Comparison of ENCODE assay signal across 8 cellular contexts in genomic region chr22:24427500-24428164, GRCh38. TPM values are rescaled to one million over a fixed set of nuclear protein-coding genes. Genes with fewer than 3 reads are reported as not detected.
DNase-seq lines count a peak whose midpoint lies in the region; ATAC-seq and TF ChIP-seq lines count a peak whose summit lies in the region.

Gene ADORA2A, plus strand, starts transcription at chr22:24427599. Its CDS starts 5,806 bp downstream, at chr22:24433405.

- H3K27me3 Mint-ChIP-seq in activated CD8-positive, alpha-beta T cell treated with anti-CD3 and anti-CD28 coated beads, Interleukin-2, amount 10 ng/mL, durations not matched to agents 7 days and 5 days (ENCODE audit: low read depth): peaks cover under 1% of the 10 kb centered on the region

- CTCF ChIA-PET in activated CD8-positive, alpha-beta T cell treated with anti-CD3 and anti-CD28 coated beads, Interleukin-2, amount 10 ng/mL, durations not matched to agents 7 days and 5 days (lab: Charles Lee): interaction anchor here (0.8 to 8.0 kb wide), 5 partner anchors 8 to 95 kb away, joined by 3 to 85 read pairs (median 4); no protein-coding TSS in a partner anchor

- POLR2A ChIA-PET in activated CD8-positive, alpha-beta T cell treated with anti-CD3 and anti-CD28 coated beads, Interleukin-2, amount 10 ng/mL, durations not matched to agents 7 days and 5 days (lab: Charles Lee): interaction anchor here (0.7 to 5.4 kb wide), 6 partner anchors 8 to 534 kb away, joined by 3 to 34 read pairs (median 4); partner anchors contain the start of gene MIF

- H3K4me3 Mint-ChIP-seq in activated CD8-positive, alpha-beta T cell treated with anti-CD3 and anti-CD28 coated beads, Interleukin-2, amount 10 ng/mL, durations not matched to agents 7 days and 5 days: peak within 1 kb of the TSS; percentile 80

- H3K4me1 Mint-ChIP-seq in activated CD8-positive, alpha-beta T cell treated with anti-CD3 and anti-CD28 coated beads, Interleukin-2, amount 10 ng/mL, durations not matched to agents 7 days and 5 days (ENCODE audit: low read depth): peaks cover 75% of the 10 kb centered on the region

- DNase-seq in activated CD8-positive, alpha-beta T cell treated with anti-CD3 and anti-CD28 coated beads, Interleukin-2, amount 10 ng/mL, durations not matched to agents 7 days and 5 days: peak; percentile 92
- peak; percentile 92 for DNase-seq in cardiac septum (ENCODE audit: low spot score)
- DNase-seq in stimulated activated CD8-positive, alpha-beta memory T cell treated with anti-CD3 and anti-CD28 coated beads, Interleukin-4, amount 100 ng/mL, for 4 hours (ENCODE audit: low read depth in 2 of 2, low spot score in 1 of 2): peak; percentile 70 to 81
- no peak for DNase-seq in COLO829 (ENCODE audit: low spot score)
- no peak for DNase-seq in NCI-H774 (lab: John Stamatoyannopoulos, UW)
- DNase-seq in NCI-H2227 (lab: John Stamatoyannopoulos, UW; ENCODE audit: unreplicated experiment): no peak

- ATAC-seq in HG03280 (IDR thresholded peaks at IDR 0.05; ENCODE audit: unreplicated experiment): peak; percentile 52
- ATAC-seq in activated CD8-positive, alpha-beta T cell treated with anti-CD3 and anti-CD28 coated beads, Interleukin-2, amount 10 ng/mL, durations not matched to agents 7 days and 5 days: peak; percentile 67

- intact Hi-C loops in cardiac septum (cut with DNase I): no loop called here

- peaks cover 4% of the 10 kb centered on the region for H3K36me3 Mint-ChIP-seq in activated CD8-positive, alpha-beta T cell treated with anti-CD3 and anti-CD28 coated beads, Interleukin-2, amount 10 ng/mL, durations not matched to agents 7 days and 5 days (ENCODE audit: low read depth)

- H3K27ac Mint-ChIP-seq in activated CD8-positive, alpha-beta T cell treated with anti-CD3 and anti-CD28 coated beads, Interleukin-2, amount 10 ng/mL, durations not matched to agents 7 days and 5 days: peak within 1 kb of the TSS; percentile 93

- no peaks in the 10 kb centered on the region for H3K9me3 Mint-ChIP-seq in activated CD8-positive, alpha-beta T cell treated with anti-CD3 and anti-CD28 coated beads, Interleukin-2, amount 10 ng/mL, durations not matched to agents 7 days and 5 days (ENCODE audit: insufficient read depth)

- TF ChIP-seq POLR2A in GM19193 (IDR thresholded peaks at IDR 0.05; ENCODE audit: extremely low read depth, insufficient read depth, insufficient read length): peak; percentile 56

RNA-seq across cellular contexts. Expression of gene ADORA2A, which starts in this region (rescaled TPM):
- total RNA-seq in activated CD8-positive, alpha-beta T cell treated with anti-CD3 and anti-CD28 coated beads, Interleukin-2, amount 10 ng/mL, durations not matched to agents 7 days and 5 days: 10 to 100 TPM; 20.3 to 20.4 TPM
- 5.3 TPM for total RNA-seq in cardiac septum

Comparison
In these comparisons a context has a peak if more than half of its experiments do, and no peak if none do; other contexts are left out.
1. DNase-seq: peak in activated CD8-positive, alpha-beta T cell treated with anti-CD3 and anti-CD28 coated beads, Interleukin-2, amount 10 ng/mL, durations not matched to agents 7 days and 5 days (single experiment), cardiac septum (single experiment) and stimulated activated CD8-positive, alpha-beta memory T cell treated with anti-CD3 and anti-CD28 coated beads, Interleukin-4, amount 100 ng/mL, for 4 hours (2 of 2); none in COLO829 (single experiment), NCI-H774 (single experiment) and NCI-H2227 (single experiment).